Comparison of ENCODE assay signal across 8 cellular contexts in the genomic region with DNA sequence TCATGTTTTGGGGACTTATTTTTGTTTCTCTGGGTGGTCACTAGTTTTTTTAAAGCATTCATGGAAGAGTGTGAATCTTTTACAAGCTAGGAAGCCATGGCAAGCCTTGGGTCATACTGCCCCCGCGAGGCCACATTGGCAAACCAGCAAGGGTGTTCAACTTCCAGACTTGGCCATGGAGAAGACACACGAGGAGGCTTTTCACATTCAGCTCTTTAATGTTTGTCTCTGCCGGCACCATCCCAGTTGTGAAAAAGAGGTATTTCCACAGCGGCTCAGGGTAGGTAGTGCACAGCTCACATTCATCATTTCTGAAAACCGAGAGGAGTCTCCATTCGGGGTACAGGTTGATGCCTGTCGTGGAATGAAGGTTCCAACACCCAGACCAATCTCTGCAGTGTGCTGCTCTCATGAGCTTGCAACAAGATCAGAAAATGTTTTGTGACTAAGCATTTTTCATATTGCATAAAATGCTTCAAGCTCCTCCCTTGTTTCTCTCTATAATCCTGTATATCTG. TPM values are rescaled to one million over a fixed set of nuclear protein-coding genes. Genes with fewer than 3 reads are reported as not detected.
A peak's percentile ranks its signal among the peaks of the same experiment; 100 is the strongest.
DNase-seq lines count a peak whose midpoint lies in the region; ATAC-seq and TF ChIP-seq lines count a peak whose summit lies in the region.

No MANE protein-coding gene starts in this region.

- POLR2A ChIA-PET in RWPE1 (lab: Yijun Ruan, JAX; ENCODE audit: low non-redundant PET) = no interaction called here

- ATAC-seq in HG03135 (IDR thresholded peaks at IDR 0.05; ENCODE audit: unreplicated experiment) = no peak

- peak; percentile 70 for TF ChIP-seq CTCF in RWPE1 (conservative IDR thresholded peaks at IDR 0.05; ENCODE audit: low read depth)

- intact Hi-C loops in posterior vena cava (cut with DNase I) = no loop called here

- peak; percentile 69 for DNase-seq in SIG-M5 treated with dmso at 0.1 percent for 504 hours (lab: John Stamatoyannopoulos, UW; ENCODE audit: unreplicated experiment)
- no peak for DNase-seq in SIG-M5 (lab: John Stamatoyannopoulos, UW)
- DNase-seq in RWPE1 (ENCODE audit: low spot score) = peak; percentile 27
- peak; percentile 61 for DNase-seq in activated gamma-delta T cell treated with Interleukin-2 at 50 U/mL for 16 hours
- peak; percentile 57 for DNase-seq in germinal center (ENCODE audit: low spot score)
- DNase-seq in posterior vena cava (ENCODE audit: low spot score) = peak; percentile 91
- DNase-seq in NK-92 (lab: John Stamatoyannopoulos, UW; ENCODE audit: unreplicated experiment) = no peak

- peak overlapping the region; percentile 38; the same call in 1 of the 2 replicates for H3K27ac ChIP-seq in RWPE1

- CTCF ChIA-PET in RWPE1 (lab: Yijun Ruan, JAX) = interaction anchor here (0.7 to 0.9 kb wide), 5 partner anchors 12 to 449 kb away, joined by 3 to 4 read pairs (median 3); no protein-coding TSS in a partner anchor

RNA-seq across cellular contexts. Expression of a gene that starts 7.7 kb away (rescaled TPM):
- total RNA-seq in posterior vena cava = 1 to 10 TPM; 1.9 to 2.1 TPM

RNA-seq across cellular contexts. Expression of a gene that starts 24.6 kb away (rescaled TPM):
- total RNA-seq in posterior vena cava = 1 to 10 TPM; 1.7 to 2.5 TPM

RNA-seq across cellular contexts. Expression of a gene that starts 28.6 kb away (rescaled TPM):
- 1 to 10 TPM; 2.0 to 2.4 TPM for total RNA-seq in posterior vena cava

Comparison
In these comparisons a context has a peak if more than half of its experiments do, and no peak if none do; other contexts are left out.
1. DNase-seq: peak in SIG-M5 treated with dmso at 0.1 percent for 504 hours (single experiment), RWPE1 (single experiment), activated gamma-delta T cell treated with Interleukin-2 at 50 U/mL for 16 hours (single experiment), germinal center (single experiment) and posterior vena cava (single experiment); none in SIG-M5 (single experiment) and NK-92 (single experiment).